20 cellular contexts compared by ENCODE assay signal in the genomic region with DNA sequence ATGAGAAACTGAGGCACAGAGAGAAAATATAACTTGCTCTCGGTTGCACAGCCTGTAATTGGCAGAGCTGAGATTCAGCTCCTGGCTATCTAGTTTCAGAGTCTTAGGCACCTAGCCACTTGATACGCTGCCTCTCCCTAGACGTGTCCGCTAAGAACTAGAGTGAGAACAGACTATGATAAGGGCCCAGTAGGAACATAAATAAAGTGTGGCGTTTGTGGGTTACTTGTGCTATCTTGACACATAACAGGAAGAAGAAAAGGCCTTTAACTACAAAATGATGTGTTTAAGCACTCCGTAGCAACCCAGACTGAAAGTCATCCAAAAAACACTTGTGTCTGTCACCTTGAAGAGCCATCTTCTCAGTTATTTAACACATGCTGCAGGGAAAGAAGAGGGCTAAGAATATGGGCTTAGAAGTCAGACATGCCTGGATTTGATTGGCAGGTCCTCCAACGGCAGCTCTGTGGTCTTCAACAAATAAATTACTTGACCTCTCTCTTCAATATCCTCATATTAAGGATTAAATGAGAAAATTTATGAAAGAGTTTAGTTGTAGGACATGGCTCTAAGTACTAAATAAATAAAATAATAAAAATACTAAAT.
DNase-seq lines count a peak whose midpoint lies in the region; ATAC-seq, FAIRE-seq and TF ChIP-seq lines count a peak whose summit lies in the region.
"Had no signal": no experiment of that assay in that cellular context is flagged by ENCODE, and none has a peak within 500 bp of the region (broad histone marks: within the 10 kb centered on the region; RNA-seq: fewer than 3 reads in every experiment).

No MANE protein-coding gene starts in this region.

- H3K4me3 Mint-ChIP-seq in T-helper 17 cell: no peak overlapping the region
- H3K4me3 Mint-ChIP-seq in endodermal cell: no peak overlapping the region
- H3K4me3 Mint-ChIP-seq: activated CD4-positive, alpha-beta memory T cell treated with anti-CD3 and anti-CD28 coated beads, Interleukin-2, amount 10 ng/mL, durations not matched to agents 7 days and 5 days had no signal

- peaks cover 2% of the 10 kb centered on the region for H3K27me3 ChIP-seq in endodermal cell (ENCODE audit: control insufficient read depth, insufficient read depth, low read length, poor library complexity, severe bottlenecking)
- H3K27me3 ChIP-seq: vagina had no signal

- no peaks in the 10 kb centered on the region for H3K36me3 Mint-ChIP-seq in T-helper 17 cell (ENCODE audit: low read depth)
- no peaks in the 10 kb centered on the region for H3K36me3 Mint-ChIP-seq in endodermal cell (ENCODE audit: low read depth)

- H3K27ac Mint-ChIP-seq in T-helper 17 cell (peak overlapping the region; percentile 11), endodermal cell (peak overlapping the region; percentile 69)
- H3K27ac Mint-ChIP-seq: activated CD4-positive, alpha-beta memory T cell treated with anti-CD3 and anti-CD28 coated beads, Interleukin-2, amount 10 ng/mL, durations not matched to agents 7 days and 5 days; activated T-helper 2 cell treated with anti-CD3 and anti-CD28 coated beads, Interferon-gamma antibody, Interleukin-2, Interleukin-4, amounts not matched to agents 10 μg/mL and 5 μg/mL and 100 μg/mL, durations not matched to agents 14 hours and 24 hours and 36 hours had no signal

- H3K27ac ChIP-seq in endodermal cell (ENCODE audit: low read depth, low read length): no peak overlapping the region
- no peak overlapping the region for H3K27ac ChIP-seq in kidney (ENCODE audit: low read depth in 2 of 2, low read length in 2 of 2)
- H3K27ac ChIP-seq: RWPE1, vagina, VCaP had no signal

- intact Hi-C loops in Right ventricle myocardium inferior (cut with DNase I) (no loop called here), cardiac septum (cut with DNase I) (no loop called here), kidney (cut with DNase I) (no loop called here)

- FAIRE-seq in kidney (lab: Jason Lieb, UNC): no peak
- FAIRE-seq: endometrium, H1 had no signal

- no peaks in the 10 kb centered on the region for H3K27me3 Mint-ChIP-seq in T-helper 17 cell
- no peaks in the 10 kb centered on the region for H3K27me3 Mint-ChIP-seq in endodermal cell (ENCODE audit: insufficient read depth)
- H3K27me3 Mint-ChIP-seq: activated CD4-positive, alpha-beta memory T cell treated with anti-CD3 and anti-CD28 coated beads, Interleukin-2, amount 10 ng/mL, durations not matched to agents 7 days and 5 days had no signal

- ATAC-seq in Right ventricle myocardium inferior: peak; percentile 51
- no peak for ATAC-seq in T-helper 17 cell
- ATAC-seq in stimulated activated naive CD8-positive, alpha-beta T cell treated with anti-CD3 and anti-CD28 coated beads, Interleukin-15, Interleukin-2, amounts not matched to agents 100 U/mL and 50 U/mL, for 24 hours: peak; percentile 81
- no peak for ATAC-seq in HG03095 (IDR thresholded peaks at IDR 0.05; ENCODE audit: unreplicated experiment)
- ATAC-seq: sciatic nerve had no signal

- H3K4me1 Mint-ChIP-seq in T-helper 17 cell (peaks cover 23% of the 10 kb centered on the region), endodermal cell (peaks cover 62% of the 10 kb centered on the region)

- H3K4me3 ChIP-seq in endodermal cell (ENCODE audit: low read length): peak overlapping the region; percentile 39
- H3K4me3 ChIP-seq in kidney (ENCODE audit: low read length in 2 of 2): no peak overlapping the region
- H3K4me3 ChIP-seq: vagina had no signal

- H3K36me3 ChIP-seq in endodermal cell (ENCODE audit: control insufficient read depth, insufficient read depth, low read length): no peaks in the 10 kb centered on the region
- H3K36me3 ChIP-seq in kidney (ENCODE audit: control insufficient read depth in 1 of 2, insufficient read depth in 2 of 2, low read length in 2 of 2): no peaks in the 10 kb centered on the region
- H3K36me3 ChIP-seq: vagina had no signal

- WGBS in endodermal cell (ENCODE audit: insufficient coverage in 1 of 2, insufficient read length in 1 of 2), 2 experiments: 39 to 70% methylated on average over 5 to 7 of the region's 7 CpGs

- peaks cover 16% of the 10 kb centered on the region for H3K4me1 ChIP-seq in endodermal cell (ENCODE audit: control insufficient read depth, insufficient read depth, low read length)
- H3K4me1 ChIP-seq in kidney (ENCODE audit: control insufficient read depth in 1 of 2, insufficient read depth in 1 of 2, low read depth in 1 of 2, low read length in 2 of 2): no peaks in the 10 kb centered on the region
- H3K4me1 ChIP-seq: vagina had no signal

- no peaks in the 10 kb centered on the region for H3K9me3 Mint-ChIP-seq in endodermal cell
- H3K9me3 Mint-ChIP-seq: activated CD4-positive, alpha-beta memory T cell treated with anti-CD3 and anti-CD28 coated beads, Interleukin-2, amount 10 ng/mL, durations not matched to agents 7 days and 5 days; activated T-helper 2 cell treated with anti-CD3 and anti-CD28 coated beads, Interferon-gamma antibody, Interleukin-2, Interleukin-4, amounts not matched to agents 10 μg/mL and 5 μg/mL and 100 μg/mL, durations not matched to agents 14 hours and 24 hours and 36 hours had no signal

- H3K9ac ChIP-seq in endodermal cell (ENCODE audit: extremely low read depth, low read length, poor library complexity, severe bottlenecking) (no peak overlapping the region), kidney (ENCODE audit: low read length in 2 of 2) (no peak overlapping the region)

- TF ChIP-seq CTCF in endodermal cell (conservative IDR thresholded peaks at IDR 0.05) (no peak), kidney (IDR thresholded peaks at IDR 0.05; ENCODE audit: borderline replicate concordance, extremely low read depth, insufficient read depth) (no peak)

- H3K9me3 ChIP-seq in T-helper 17 cell (ENCODE audit: control insufficient read depth, low read length, poor library complexity, severe bottlenecking) (no peaks in the 10 kb centered on the region), endodermal cell (ENCODE audit: control insufficient read depth, low read length) (no peaks in the 10 kb centered on the region), kidney (ENCODE audit: control insufficient read depth in 1 of 2, low read length in 2 of 2) (no peaks in the 10 kb centered on the region)
- H3K9me3 ChIP-seq: vagina had no signal

- DNase-seq in Right ventricle myocardium inferior (ENCODE audit: missing footprints): no peak
- no peak for DNase-seq in cardiac septum (ENCODE audit: low spot score)
- no peak for DNase-seq in T-helper 17 cell
- DNase-seq in endodermal cell: no peak
- DNase-seq in stimulated activated naive CD8-positive, alpha-beta T cell treated with anti-CD3 and anti-CD28 coated beads, Interleukin-15, Interleukin-2, amounts not matched to agents 100 U/mL and 50 U/mL, for 24 hours: no peak
- no peak for DNase-seq in NCI-H774 (lab: John Stamatoyannopoulos, UW)
- no peak for DNase-seq in kidney
- DNase-seq: activated CD4-positive, alpha-beta memory T cell treated with anti-CD3 and anti-CD28 coated beads, Interleukin-2, amount 10 ng/mL, durations not matched to agents 7 days and 5 days; anterior cingulate cortex; DND-41; NCI-H446; SW 1271 had no signal

Comparison
In these comparisons a context has a peak if more than half of its experiments do, and no peak if none do; other contexts are left out.
1. ATAC-seq: peak in Right ventricle myocardium inferior (single experiment) and stimulated activated naive CD8-positive, alpha-beta T cell treated with anti-CD3 and anti-CD28 coated beads, Interleukin-15, Interleukin-2, amounts not matched to agents 100 U/mL and 50 U/mL, for 24 hours (single experiment); none in T-helper 17 cell (single experiment) and HG03095 (single experiment).